26 cellular contexts compared by ENCODE assay signal in the genomic region with DNA sequence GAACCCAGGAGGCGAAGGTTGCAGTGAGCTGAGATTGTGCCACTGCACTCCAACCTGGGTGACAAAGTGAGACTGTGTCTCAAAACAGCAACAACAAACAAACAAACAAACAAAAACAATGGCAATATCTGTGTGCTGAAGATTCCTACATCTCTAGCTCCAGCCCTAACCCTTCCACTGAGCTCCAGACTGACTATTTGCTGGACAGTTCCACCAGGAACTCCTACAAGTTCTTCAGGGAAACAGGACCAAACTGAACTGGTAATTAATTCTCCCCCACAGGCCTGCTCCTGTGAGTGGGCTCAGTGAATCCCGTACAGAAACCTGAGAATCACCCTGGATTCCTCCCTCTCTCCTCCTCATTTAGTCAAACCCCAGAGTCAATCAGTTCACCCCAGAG. TPM values are rescaled to one million over a fixed set of nuclear protein-coding genes. Genes with fewer than 3 reads are reported as not detected.
"Had no signal": no experiment of that assay in that cellular context is flagged by ENCODE, and none has a peak within 500 bp of the region (broad histone marks: within the 10 kb centered on the region; RNA-seq: fewer than 3 reads in every experiment).

No MANE protein-coding gene starts in this region.

- H3K4me1 ChIP-seq: esophagus muscularis mucosa, gastroesophageal sphincter, left lung, sigmoid colon, stomach, transverse colon had no signal

- H3K27ac ChIP-seq: dorsolateral prefrontal cortex, epithelial cell of prostate, esophagus muscularis mucosa, gastroesophageal sphincter, left lung, neutrophil, sigmoid colon, skin epidermis, stomach, thoracic aorta, transverse colon had no signal

- H3K27me3 Mint-ChIP-seq: naive thymus-derived CD8-positive, alpha-beta T cell had no signal

- H3K9me3 Mint-ChIP-seq: naive thymus-derived CD8-positive, alpha-beta T cell had no signal

- H3K36me3 Mint-ChIP-seq: naive thymus-derived CD8-positive, alpha-beta T cell had no signal

- ATAC-seq: gastroesophageal sphincter; left lung; naive thymus-derived CD8-positive, alpha-beta T cell had no signal

- H3K27me3 ChIP-seq: dorsolateral prefrontal cortex, esophagus muscularis mucosa, gastroesophageal sphincter, left lung, neutrophil, sigmoid colon, stomach, transverse colon had no signal

- H3K9me3 ChIP-seq: esophagus muscularis mucosa, gastroesophageal sphincter, left lung, neutrophil, sigmoid colon, stomach, thoracic aorta, transverse colon had no signal

- H3K4me3 Mint-ChIP-seq: naive thymus-derived CD8-positive, alpha-beta T cell had no signal

- DNase-seq: cortex of kidney; dorsolateral prefrontal cortex; effector memory CD4-positive, alpha-beta T cell; glutamatergic neuron; islet precursor cell; naive thymus-derived CD8-positive, alpha-beta T cell; posterior cingulate gyrus; sigmoid colon; stimulated activated CD4-positive, alpha-beta T cell treated with anti-CD3 and anti-CD28 coated beads, Interleukin-2, amount 100 ng/mL, for 24 hours; stimulated activated CD4-positive, alpha-beta T cell treated with anti-CD3 and anti-CD28 coated beads, Interleukin-4, amount 100 ng/mL, for 4 hours; stimulated activated naive CD4-positive, alpha-beta T cell; stomach; substantia nigra; transverse colon had no signal

- H3K36me3 ChIP-seq: esophagus muscularis mucosa, gastroesophageal sphincter, left lung, neutrophil, sigmoid colon, stomach, thoracic aorta, transverse colon had no signal

- H3K4me3 ChIP-seq: dorsolateral prefrontal cortex, esophagus muscularis mucosa, gastroesophageal sphincter, left lung, sigmoid colon, skin epidermis, stomach, thoracic aorta, transverse colon had no signal

- FAIRE-seq: endometrium had no signal

- H3K4me1 Mint-ChIP-seq: naive thymus-derived CD8-positive, alpha-beta T cell had no signal

RNA-seq across cellular contexts. Expression of a gene that starts 1.5 kb away (rescaled TPM):
- total RNA-seq: esophagus muscularis mucosa, gastroesophageal sphincter, lung microvascular endothelial cell, mesenteric fat pad, pulmonary artery endothelial cell, sigmoid colon, thoracic aorta had no signal
- polyA plus RNA-seq: neural cell had no signal
